ENCODE assay signal across 14 cellular contexts in the genomic region with DNA sequence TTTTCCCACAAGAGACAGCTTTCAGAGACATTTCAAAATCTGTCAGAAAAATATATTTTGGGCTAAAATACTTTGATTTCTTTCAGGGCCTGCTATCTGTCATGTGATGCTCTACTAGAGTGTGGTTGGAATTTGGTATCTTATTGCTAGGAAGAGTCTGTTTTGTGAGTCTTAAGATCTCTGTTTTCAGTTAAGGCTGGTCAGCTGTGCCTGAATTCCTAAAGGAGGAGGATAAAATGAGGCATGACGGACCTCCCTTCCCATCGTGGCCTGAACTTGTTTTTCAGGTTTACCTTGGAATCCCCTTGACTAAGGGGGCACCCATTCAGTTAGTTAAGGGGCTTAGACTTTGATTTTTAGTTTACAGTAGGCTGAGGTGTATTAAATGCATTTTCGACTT. TPM values are rescaled to one million over a fixed set of nuclear protein-coding genes. Genes with fewer than 3 reads are reported as not detected.
DNase-seq lines count a peak whose midpoint lies in the region; ATAC-seq, FAIRE-seq and TF ChIP-seq lines count a peak whose summit lies in the region.
"Had no signal": no experiment of that assay in that cellular context is flagged by ENCODE, and none has a peak within 500 bp of the region (broad histone marks: within the 10 kb centered on the region; RNA-seq: fewer than 3 reads in every experiment).

No MANE protein-coding gene starts in this region.

- no peaks in the 10 kb centered on the region for H3K27me3 Mint-ChIP-seq in activated CD8-positive, alpha-beta memory T cell treated with anti-CD3 and anti-CD28 coated beads, Interleukin-2, amount 10 ng/mL, durations not matched to agents 7 days and 5 days

- H3K36me3 ChIP-seq in bronchial epithelial cell (ENCODE audit: control insufficient read depth, insufficient read depth, low read length) (peaks cover 26% of the 10 kb centered on the region), left lung (peaks cover 0 to 12% of the 10 kb centered on the region in 2 donors), thoracic aorta (no peaks in the 10 kb centered on the region)

- no peak for FAIRE-seq in bronchial epithelial cell (lab: Jason Lieb, UNC)

- peak overlapping the region; percentile 65 to 68 for H3K27ac ChIP-seq in left lung
- H3K27ac ChIP-seq in thoracic aorta, result peak overlapping the region; percentile 73 to 84
- H3K27ac ChIP-seq: HL-60 had no signal

- CTCF ChIA-PET in activated CD8-positive, alpha-beta memory T cell treated with anti-CD3 and anti-CD28 coated beads, Interleukin-2, amount 10 ng/mL, durations not matched to agents 7 days and 5 days (lab: Charles Lee), result interaction anchor here (0.7 to 5.6 kb wide), 5 partner anchors 14 to 687 kb away, joined by 3 to 43 read pairs (median 5); partner anchors contain the start of gene CAPN2

- H3K4me1 ChIP-seq in left lung, result peaks cover 53 to 74% of the 10 kb centered on the region in 2 donors
- H3K4me1 ChIP-seq in thoracic aorta (ENCODE audit: control insufficient read depth in 1 of 2, low read depth in 2 of 2), result peaks cover 36 to 77% of the 10 kb centered on the region in 2 donors

- no peak for DNase-seq in activated CD8-positive, alpha-beta memory T cell treated with anti-CD3 and anti-CD28 coated beads, Interleukin-2, amount 10 ng/mL, durations not matched to agents 7 days and 5 days
- DNase-seq in activated CD8-positive, alpha-beta memory T cell treated with anti-CD3 and anti-CD28 coated beads, Interleukin-2, amount 50 U/mL, for 48 hours, result no peak
- DNase-seq in bronchial epithelial cell (ENCODE audit: low read depth), result peak; percentile 50
- no peak for DNase-seq in left lung
- no peak for DNase-seq in thoracic aorta (ENCODE audit: low spot score)
- DNase-seq in GM10266 (ENCODE audit: extremely low spot score), result no peak
- no peak for DNase-seq in Kasumi-1 (lab: John Stamatoyannopoulos, UW)
- DNase-seq in NCI-H2171 treated with DMSO at 0.1 percent for 48 hours (lab: John Stamatoyannopoulos, UW), result no peak
- DNase-seq: activated naive CD4-positive, alpha-beta T cell; endodermal cell; left cardiac atrium; NCI-H1417 had no signal

- no peak for TF ChIP-seq CTCF in bronchial epithelial cell (IDR thresholded peaks at IDR 0.05; ENCODE audit: insufficient read depth, low read length, severe bottlenecking)
- TF ChIP-seq CTCF in left lung (IDR thresholded peaks at IDR 0.05), result no peak
- no peak for TF ChIP-seq CTCF in thoracic aorta (IDR thresholded peaks at IDR 0.05)
- no peak for TF ChIP-seq CTCF in GM10266 (IDR thresholded peaks at IDR 0.05; ENCODE audit: control insufficient read depth, insufficient read depth, low read depth, missing control alignments)

- intact Hi-C loops in left lung (cut with DNase I), result no loop called here

- H3K36me3 Mint-ChIP-seq in activated CD8-positive, alpha-beta memory T cell treated with anti-CD3 and anti-CD28 coated beads, Interleukin-2, amount 10 ng/mL, durations not matched to agents 7 days and 5 days, result peaks cover 53% of the 10 kb centered on the region

- peak overlapping the region; percentile 22 for H3K27ac Mint-ChIP-seq in activated CD8-positive, alpha-beta memory T cell treated with anti-CD3 and anti-CD28 coated beads, Interleukin-2, amount 10 ng/mL, durations not matched to agents 7 days and 5 days
- H3K27ac Mint-ChIP-seq: endodermal cell had no signal

- no peak for ATAC-seq in activated CD8-positive, alpha-beta memory T cell treated with anti-CD3 and anti-CD28 coated beads, Interleukin-2, amount 10 ng/mL, durations not matched to agents 7 days and 5 days
- no peak for ATAC-seq in left lung
- ATAC-seq in thoracic aorta (ENCODE audit: insufficient number of reproducible peaks, low FRiP score, low read depth), result no peak

- H3K9me3 ChIP-seq in left lung, result no peaks in the 10 kb centered on the region
- no peaks in the 10 kb centered on the region for H3K9me3 ChIP-seq in thoracic aorta
- H3K9me3 ChIP-seq: right atrium auricular region had no signal

- H3K4me3 ChIP-seq in bronchial epithelial cell (ENCODE audit: low read depth, low read length) (no peak overlapping the region), left lung (no peak overlapping the region), thoracic aorta (no peak overlapping the region)
- H3K4me3 ChIP-seq: right atrium auricular region had no signal

- H3K4me3 Mint-ChIP-seq in activated CD8-positive, alpha-beta memory T cell treated with anti-CD3 and anti-CD28 coated beads, Interleukin-2, amount 10 ng/mL, durations not matched to agents 7 days and 5 days, result no peak overlapping the region
- H3K4me3 Mint-ChIP-seq: endodermal cell had no signal

- H3K27me3 ChIP-seq in bronchial epithelial cell (ENCODE audit: control insufficient read depth, insufficient read depth, low read length) (no peaks in the 10 kb centered on the region), left lung (no peaks in the 10 kb centered on the region), thoracic aorta (replicated peaks; ENCODE audit: insufficient read depth) (no peaks in the 10 kb centered on the region)
- H3K27me3 ChIP-seq: right atrium auricular region had no signal

- peaks cover 63% of the 10 kb centered on the region for H3K4me1 Mint-ChIP-seq in activated CD8-positive, alpha-beta memory T cell treated with anti-CD3 and anti-CD28 coated beads, Interleukin-2, amount 10 ng/mL, durations not matched to agents 7 days and 5 days

- no peaks in the 10 kb centered on the region for H3K9me3 Mint-ChIP-seq in activated CD8-positive, alpha-beta memory T cell treated with anti-CD3 and anti-CD28 coated beads, Interleukin-2, amount 10 ng/mL, durations not matched to agents 7 days and 5 days (ENCODE audit: low read depth)

RNA-seq across cellular contexts. Expression of gene CAPN2, which starts 18.1 kb away (rescaled TPM):
- total RNA-seq in activated CD8-positive, alpha-beta memory T cell treated with anti-CD3 and anti-CD28 coated beads, Interleukin-2, amount 10 ng/mL, durations not matched to agents 7 days and 5 days, result 100 to 1,000 TPM; 183 to 255 TPM
- 353 and 526 TPM in 2 replicates for total RNA-seq in bronchial epithelial cell
- total RNA-seq in left lung, result 100 to 1,000 TPM; 350 to 434 TPM
- total RNA-seq in thoracic aorta, result 100 to 1,000 TPM; 235 to 258 TPM
